ENCODE assay signal across 1 cellular context in genomic region chr14:57402173-57402852, GRCh38.
TF ChIP-seq lines count a peak whose summit lies in the region.

No MANE protein-coding gene starts in this region.

TF ChIP-seq in SK-N-SH treated with all-trans-retinoic acid at 6 μM for 48 hours, 23 proteins besides CTCF, POLR2A, EP300 and RAD21 (continued from another document):
- no peak for TF ChIP-seq ZNF565 (CRISPR knock-in tag; conservative IDR thresholded peaks at IDR 0.05; ENCODE audit: low read depth)
- no peak for TF ChIP-seq CREB5 (CRISPR knock-in tag; IDR thresholded peaks at IDR 0.05; ENCODE audit: low read depth)
- no peak for TF ChIP-seq ARNTL (CRISPR knock-in tag; IDR thresholded peaks at IDR 0.05; ENCODE audit: borderline replicate concordance, low read depth)
- no peak for TF ChIP-seq ZNF70 (CRISPR knock-in tag; IDR thresholded peaks at IDR 0.05)
- TF ChIP-seq PPARA (CRISPR knock-in tag; IDR thresholded peaks at IDR 0.05; ENCODE audit: borderline replicate concordance): no peak
